9 cellular contexts compared by ENCODE assay signal in the genomic region with DNA sequence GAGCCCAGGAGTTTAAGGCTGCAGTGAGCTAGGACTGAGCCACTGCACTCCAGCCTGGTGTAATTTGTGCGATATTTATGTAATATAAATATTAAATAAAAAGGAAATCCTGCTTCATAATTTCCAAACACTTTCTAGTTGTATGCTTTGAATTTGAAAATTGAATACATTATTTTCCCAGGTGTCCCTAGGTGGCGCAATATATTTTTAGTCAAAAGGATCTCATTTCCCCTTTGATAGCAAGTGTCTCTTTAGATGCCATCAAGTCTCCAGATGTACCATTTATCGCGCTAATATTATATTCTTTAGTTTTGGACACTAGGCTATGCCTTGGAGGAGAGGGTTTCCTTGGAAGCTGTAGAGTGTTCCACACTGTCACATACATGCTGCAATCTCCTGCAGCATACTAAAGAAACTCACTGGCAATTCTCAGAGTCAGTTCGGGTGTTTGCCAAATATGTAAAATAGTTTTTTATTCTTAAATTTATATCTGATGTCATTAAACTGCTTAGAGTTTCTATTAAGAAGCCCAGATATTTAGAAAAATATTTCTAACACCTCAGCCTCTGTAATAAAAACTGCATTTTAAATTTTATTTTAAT.
DNase-seq lines count a peak whose midpoint lies in the region; ATAC-seq and TF ChIP-seq lines count a peak whose summit lies in the region.
"Had no signal": no experiment of that assay in that cellular context is flagged by ENCODE, and none has a peak within 500 bp of the region (broad histone marks: within the 10 kb centered on the region; RNA-seq: fewer than 3 reads in every experiment).

No MANE protein-coding gene starts in this region.

- no peaks in the 10 kb centered on the region for H3K27me3 Mint-ChIP-seq in stimulated activated naive B cell treated with anti-CD40 and anti-IgM and Interleukin-4, amounts not matched to agents 10 μg/mL and 1 μg/mL and 100 μg/mL, for 72 hours
- H3K27me3 Mint-ChIP-seq: T-cell had no signal

- H3K9me3 Mint-ChIP-seq in stimulated activated naive B cell treated with anti-CD40 and anti-IgM and Interleukin-4, amounts not matched to agents 10 μg/mL and 1 μg/mL and 100 μg/mL, for 72 hours, result no peaks in the 10 kb centered on the region

- H3K27ac Mint-ChIP-seq in stimulated activated naive B cell treated with anti-CD40 and anti-IgM and Interleukin-4, amounts not matched to agents 10 μg/mL and 1 μg/mL and 100 μg/mL, for 72 hours, result no peak overlapping the region

- peak; percentile 41 for TF ChIP-seq CTCF in AG10803 (conservative IDR thresholded peaks at IDR 0.05; ENCODE audit: low read length)
- TF ChIP-seq CTCF in GM12874 (IDR thresholded peaks at IDR 0.05; ENCODE audit: insufficient read depth, low read depth, low read length), result peak; percentile 27; the same call in 1 of the 2 replicates

- H3K36me3 Mint-ChIP-seq in stimulated activated naive B cell treated with anti-CD40 and anti-IgM and Interleukin-4, amounts not matched to agents 10 μg/mL and 1 μg/mL and 100 μg/mL, for 72 hours, result peaks cover 4 to 8% of the 10 kb centered on the region in 2 donors

- peaks cover 6 to 15% of the 10 kb centered on the region in 2 donors for H3K4me1 Mint-ChIP-seq in stimulated activated naive B cell treated with anti-CD40 and anti-IgM and Interleukin-4, amounts not matched to agents 10 μg/mL and 1 μg/mL and 100 μg/mL, for 72 hours

- ATAC-seq in HG02884 (IDR thresholded peaks at IDR 0.05; ENCODE audit: unreplicated experiment), result no peak
- ATAC-seq in stimulated activated naive B cell treated with anti-CD40 and anti-IgM and Interleukin-4, amounts not matched to agents 10 μg/mL and 1 μg/mL and 100 μg/mL, for 72 hours (replicated peaks), result no peak

- DNase-seq in AG10803 (ENCODE audit: low read depth) (no peak), RKO (ENCODE audit: low spot score) (peak; percentile 39), inferior parietal cortex (ENCODE audit: extremely low spot score) (peak; percentile 51), NCI-H2029 (lab: John Stamatoyannopoulos, UW) (no peak)
- no peak for DNase-seq in activated CD8-positive, alpha-beta memory T cell treated with anti-CD3 and anti-CD28 coated beads for 24 hours
- no peak for DNase-seq in stimulated activated naive B cell treated with anti-CD40 and anti-IgM and Interleukin-4, amounts not matched to agents 10 μg/mL and 1 μg/mL and 100 μg/mL, for 72 hours

- no peak overlapping the region for H3K4me3 ChIP-seq in AG10803 (ENCODE audit: low read length)

- no peak overlapping the region for H3K4me3 Mint-ChIP-seq in stimulated activated naive B cell treated with anti-CD40 and anti-IgM and Interleukin-4, amounts not matched to agents 10 μg/mL and 1 μg/mL and 100 μg/mL, for 72 hours
- H3K4me3 Mint-ChIP-seq: T-cell had no signal

Comparison
In these comparisons a context has a peak if more than half of its experiments do, and no peak if none do; other contexts are left out.
1. DNase-seq: peak in RKO (single experiment) and inferior parietal cortex (single experiment); none in AG10803 (single experiment), activated CD8-positive, alpha-beta memory T cell treated with anti-CD3 and anti-CD28 coated beads for 24 hours (single experiment), NCI-H2029 (single experiment) and stimulated activated naive B cell treated with anti-CD40 and anti-IgM and Interleukin-4, amounts not matched to agents 10 μg/mL and 1 μg/mL and 100 μg/mL, for 72 hours (single experiment).